1 cellular context compared by ENCODE assay signal in genomic region chr19:10896851-10897526, GRCh38.
A peak's percentile ranks its signal among the peaks of the same experiment; 100 is the strongest.
TF ChIP-seq lines count a peak whose summit lies in the region.

No MANE protein-coding gene starts in this region.

TF ChIP-seq in H1, 55 proteins besides CTCF, POLR2A, EP300 and RAD21:
- TF ChIP-seq CBX8 (IDR thresholded peaks at IDR 0.05; ENCODE audit: borderline replicate concordance, low read depth, low read length) (no peak), YY1 (IDR thresholded peaks at IDR 0.05; ENCODE audit: low read depth, low read length) (no peak), SRF (IDR thresholded peaks at IDR 0.05; ENCODE audit: low read depth, low read length) (no peak), TBP (IDR thresholded peaks at IDR 0.05; ENCODE audit: low read depth, low read length) (no peak), KDM1A (IDR thresholded peaks at IDR 0.05; ENCODE audit: borderline replicate concordance, low read length) (peak; percentile 85)
